Comparison of ENCODE assay signal across 8 cellular contexts in the genomic region with DNA sequence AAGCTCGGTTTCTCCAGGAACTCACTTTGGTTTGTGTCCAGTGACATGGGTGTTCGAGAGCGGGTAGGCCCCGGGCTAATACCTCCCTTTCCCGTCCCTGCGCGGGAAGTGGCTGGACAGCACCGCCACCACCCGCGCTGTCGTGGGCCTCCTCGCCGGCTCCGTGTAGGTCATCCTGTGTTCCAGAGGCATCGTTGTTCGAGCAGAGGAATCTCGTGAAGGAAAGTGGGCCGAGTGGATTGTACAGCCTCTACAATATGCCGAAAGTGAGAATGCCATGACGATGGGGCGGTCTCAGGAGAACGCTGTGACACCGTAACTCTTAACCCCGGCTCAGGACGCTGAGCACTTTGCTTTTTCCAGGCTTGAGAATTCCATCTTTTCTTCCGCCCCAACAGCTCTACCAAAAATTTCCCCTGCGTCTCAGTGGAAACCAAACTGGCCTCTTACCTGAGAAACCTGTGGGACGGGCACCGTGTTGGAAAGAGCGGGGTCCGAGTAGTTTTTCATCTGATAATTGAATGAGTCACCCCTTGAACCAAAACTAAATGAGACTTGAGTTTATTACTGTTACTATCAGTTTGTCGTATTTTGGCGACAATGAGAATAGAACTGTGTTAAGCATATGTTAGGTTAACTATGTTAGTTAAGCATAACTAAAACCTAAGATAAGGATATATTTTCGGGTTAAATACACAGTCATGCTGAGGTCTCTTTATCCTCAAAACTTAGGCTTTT. TPM values are rescaled to one million over a fixed set of nuclear protein-coding genes. Genes with fewer than 3 reads are reported as not detected.
DNase-seq lines count a peak whose midpoint lies in the region; ATAC-seq, FAIRE-seq and TF ChIP-seq lines count a peak whose summit lies in the region.

No MANE protein-coding gene starts in this region.

- H3K9ac ChIP-seq in kidney (ENCODE audit: low read length in 2 of 2), result peak overlapping the region; percentile 83 to 98

- intact Hi-C loops in adrenal gland (cut with DNase I) (no loop called here), kidney (cut with DNase I) (no loop called here)

- TF ChIP-seq CTCF in adrenal gland (IDR thresholded peaks at IDR 0.05), result no peak
- no peak for TF ChIP-seq CTCF in kidney (IDR thresholded peaks at IDR 0.05; ENCODE audit: borderline replicate concordance, extremely low read depth, insufficient read depth)
- TF ChIP-seq CTCF in D721Med (IDR thresholded peaks at IDR 0.05; ENCODE audit: insufficient read depth, missing control alignments), result no peak

- H3K9me3 ChIP-seq in adrenal gland (replicated peaks in 1 of 3) (no peaks in the 10 kb centered on the region), kidney (ENCODE audit: control insufficient read depth in 1 of 2, low read length in 2 of 2) (no peaks in the 10 kb centered on the region)

- peaks cover 0 to 14% of the 10 kb centered on the region in 2 donors for H3K36me3 ChIP-seq in adrenal gland (replicated peaks in 1 of 2)
- peaks cover 4 to 15% of the 10 kb centered on the region in 2 donors for H3K36me3 ChIP-seq in kidney (ENCODE audit: control insufficient read depth in 1 of 2, insufficient read depth in 2 of 2, low read length in 2 of 2)

- peak; percentile 3 for ATAC-seq in HG03469 (IDR thresholded peaks at IDR 0.05; ENCODE audit: unreplicated experiment)

- peak; percentile 35 for DNase-seq in stimulated activated CD4-positive, alpha-beta T cell treated with anti-CD3 and anti-CD28 coated beads, Interleukin-12 subunit alpha, Interleukin-12 subunit beta, amount 100 ng/mL, for 4 hours
- DNase-seq in stimulated activated CD4-positive, alpha-beta T cell treated with anti-CD3 and anti-CD28 coated beads, Interleukin-4, amount 100 ng/mL, for 1 hour, result no peak
- no peak for DNase-seq in adrenal gland
- no peak for DNase-seq in kidney
- DNase-seq in NCI-H187 treated with DMSO at 0.1 percent for 48 hours (lab: John Stamatoyannopoulos, UW), result no peak
- DNase-seq in D721Med (ENCODE audit: insufficient read length, low spot score), result no peak

- TF ChIP-seq POLR2A in adrenal gland (IDR thresholded peaks at IDR 0.05), result no peak

- 1 to 2% (median 2%) methylated on average over 21 to 34 of the region's 34 CpGs for WGBS in adrenal gland, 4 donors

- H3K4me3 ChIP-seq in adrenal gland (peak overlapping the region; percentile 1 to 84 (median 63)), kidney (ENCODE audit: low read length in 2 of 2) (peak overlapping the region; percentile 92 to 96)

- H3K4me1 ChIP-seq in adrenal gland (replicated peaks in 1 of 2) (peaks cover 36 to 66% of the 10 kb centered on the region in 2 donors), kidney (ENCODE audit: control insufficient read depth in 1 of 2, insufficient read depth in 1 of 2, low read depth in 1 of 2, low read length in 2 of 2) (peaks cover 10 to 13% of the 10 kb centered on the region in 2 donors)

- FAIRE-seq in kidney (lab: Jason Lieb, UNC) (no peak), D721Med (lab: Jason Lieb, UNC) (no peak)

- peak overlapping the region; percentile 68 to 96 (median 90) for H3K27ac ChIP-seq in adrenal gland
- H3K27ac ChIP-seq in kidney (ENCODE audit: low read depth in 2 of 2, low read length in 2 of 2), result peak overlapping the region; percentile 98 to 100
- H3K27ac ChIP-seq in temporal lobe (ENCODE audit: low read depth, low read length), result peak overlapping the region; percentile 96

- no peaks in the 10 kb centered on the region for H3K27me3 ChIP-seq in adrenal gland

RNA-seq across cellular contexts. Expression of gene EIF2S1, which starts 0.5 kb away (rescaled TPM):
- total RNA-seq in adrenal gland (100 to 1,000 TPM in 1 of 8 donors, 10 to 100 TPM in 7; 41.8 to 141 (median 74.0) TPM), kidney (78.2 TPM), temporal lobe (105 TPM)
- polyA plus RNA-seq in adrenal gland (100 to 1,000 TPM in 1 of 3 donors, 10 to 100 TPM in 2; 15.7 to 260 (median 26.3) TPM), kidney (ENCODE audit: insufficient read depth, low read depth, low replicate concordance) (52.8 TPM)

RNA-seq across cellular contexts. Expression of gene ATP6V1D, which starts 1.0 kb away (rescaled TPM):
- 100 to 1,000 TPM; 115 to 234 (median 160) TPM for total RNA-seq in adrenal gland
- polyA plus RNA-seq in adrenal gland, result 100 to 1,000 TPM in 1 of 3 donors, 10 to 100 TPM in 2; 55.3 to 388 (median 62.5) TPM
- total RNA-seq in kidney, result 91.5 TPM
- polyA plus RNA-seq in kidney (ENCODE audit: insufficient read depth, low read depth, low replicate concordance), result 200 TPM
- 118 TPM for total RNA-seq in temporal lobe

RNA-seq across cellular contexts. Expression of gene PLEK2, which starts 51.3 kb away (rescaled TPM):
- total RNA-seq in adrenal gland, result 100 to 1,000 TPM in 2 of 8 donors, 10 to 100 TPM in 6; 19.6 to 384 (median 45.1) TPM
- 100 to 1,000 TPM in 1 of 3 donors, 10 to 100 TPM in 2; 35.8 to 339 (median 77.8) TPM for polyA plus RNA-seq in adrenal gland
- total RNA-seq in kidney, result 10.8 TPM
- polyA plus RNA-seq in kidney (ENCODE audit: insufficient read depth, low read depth, low replicate concordance), result 11.4 TPM
- not detected for total RNA-seq in temporal lobe
